ENCODE assay signal across 8 cellular contexts in the genomic region with DNA sequence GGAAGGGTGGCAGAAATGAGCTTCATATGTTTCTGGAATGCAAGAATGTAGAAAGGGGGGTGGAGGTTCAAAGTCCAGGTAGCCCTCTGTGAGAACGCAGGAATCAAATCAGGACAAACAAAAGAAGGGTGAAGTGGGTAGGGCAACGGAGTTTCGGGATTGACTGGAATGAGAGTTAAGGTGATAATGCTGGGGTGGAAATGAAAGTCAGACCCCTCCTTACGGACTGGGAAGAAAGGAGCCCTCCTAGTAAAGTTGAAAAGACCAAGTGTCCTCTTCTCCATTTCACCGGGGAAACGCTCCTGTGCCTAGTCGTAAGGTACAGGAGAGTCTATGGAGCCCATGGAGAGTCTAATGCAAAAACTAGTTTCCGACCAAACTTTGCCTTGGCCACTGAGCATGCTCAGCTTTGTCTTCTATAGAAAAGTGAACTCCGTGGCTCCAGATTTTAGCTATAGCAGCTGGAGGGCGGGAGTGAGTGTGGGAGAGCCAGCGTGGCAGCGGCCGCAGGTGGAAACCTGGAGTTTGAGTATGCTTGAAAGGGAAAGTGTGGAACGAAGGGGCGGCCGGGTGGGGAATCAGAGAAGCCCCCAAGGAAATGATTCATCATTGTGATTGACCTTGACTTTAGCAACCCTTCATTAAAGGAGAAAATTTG. TPM values are rescaled to one million over a fixed set of nuclear protein-coding genes. Genes with fewer than 3 reads are reported as not detected.
A peak's percentile ranks its signal among the peaks of the same experiment; 100 is the strongest.
DNase-seq lines count a peak whose midpoint lies in the region; ATAC-seq and TF ChIP-seq lines count a peak whose summit lies in the region.

No MANE protein-coding gene starts in this region.

- peaks cover 0 to 6% (median 5%) of the 10 kb centered on the region in 5 donors for H3K36me3 Mint-ChIP-seq in naive thymus-derived CD4-positive, alpha-beta T cell

- peak overlapping the region; percentile 96 for H3K4me3 ChIP-seq in naive thymus-derived CD4-positive, alpha-beta T cell (ENCODE audit: low read length)
- H3K4me3 ChIP-seq in upper lobe of right lung: peak overlapping the region; percentile 84

- intact Hi-C loops in naive thymus-derived CD4-positive, alpha-beta T cell (cut with micrococcal nuclease): loop anchor here (5.0 to 10.0 kb wide), 6 partner anchors 449 to 1216 kb away; a partner anchor contains a TSS
- intact Hi-C loops in upper lobe of right lung (cut with DNase I): no loop called here

- peaks cover 21 to 33% (median 28%) of the 10 kb centered on the region in 7 donors for H3K4me1 Mint-ChIP-seq in naive thymus-derived CD4-positive, alpha-beta T cell

- TF ChIP-seq CTCF in GM10266 (IDR thresholded peaks at IDR 0.05; ENCODE audit: control insufficient read depth, insufficient read depth, low read depth, missing control alignments): no peak
- TF ChIP-seq CTCF in upper lobe of right lung (IDR thresholded peaks at IDR 0.05): no peak

- peaks cover 0 to 12% (median 6%) of the 10 kb centered on the region in 11 donors for H3K9me3 Mint-ChIP-seq in naive thymus-derived CD4-positive, alpha-beta T cell

- peak; percentile 35 for DNase-seq in GM10266 (ENCODE audit: extremely low spot score)
- peak; percentile 59 for DNase-seq in NCI-H748 (lab: John Stamatoyannopoulos, UW; ENCODE audit: unreplicated experiment)
- peak; percentile 30 for DNase-seq in activated T-cell treated with anti-CD3 and anti-CD28 coated beads for 24 hours (ENCODE audit: low read depth)
- DNase-seq in fibroblast of gingiva (ENCODE audit: low read depth): peak; percentile 30
- DNase-seq in naive thymus-derived CD4-positive, alpha-beta T cell: peak in 6 of 9 donors; percentile 3 to 32 (median 9)
- peak; percentile 70 for DNase-seq in upper lobe of right lung

- peaks cover 7 to 13% of the 10 kb centered on the region in 2 donors for H3K4me1 ChIP-seq in naive thymus-derived CD4-positive, alpha-beta T cell (ENCODE audit: control insufficient read depth in 2 of 2, insufficient read depth in 2 of 2, low read length in 2 of 2)
- peaks cover 11% of the 10 kb centered on the region for H3K4me1 ChIP-seq in upper lobe of right lung

- peak overlapping the region; percentile 93 to 98 (median 96) for H3K4me3 Mint-ChIP-seq in naive thymus-derived CD4-positive, alpha-beta T cell

- POLR2A ChIA-PET in naive thymus-derived CD4-positive, alpha-beta T cell (lab: Charles Lee): interaction anchor here (0.9 kb wide), 1 partner anchor 33 kb away, joined by 3 read pairs; no protein-coding TSS in a partner anchor

- H3K27me3 Mint-ChIP-seq in naive thymus-derived CD4-positive, alpha-beta T cell: peaks cover 11 to 58% (median 23%) of the 10 kb centered on the region in 5 donors

- H3K27me3 ChIP-seq in naive thymus-derived CD4-positive, alpha-beta T cell (ENCODE audit: control insufficient read depth in 2 of 2, insufficient read depth in 2 of 2, low read length in 2 of 2): peaks cover 0 to 8% of the 10 kb centered on the region in 2 donors
- H3K27me3 ChIP-seq in upper lobe of right lung: no peaks in the 10 kb centered on the region

- H3K27ac ChIP-seq in naive thymus-derived CD4-positive, alpha-beta T cell (ENCODE audit: low read depth, low read length): no peak overlapping the region
- H3K27ac ChIP-seq in upper lobe of right lung: peak overlapping the region; percentile 72

- CTCF ChIA-PET in naive thymus-derived CD4-positive, alpha-beta T cell (lab: Charles Lee): no interaction called here

- H3K9me3 ChIP-seq in naive thymus-derived CD4-positive, alpha-beta T cell (ENCODE audit: control insufficient read depth in 2 of 3, low read length in 3 of 3): peaks cover 0 to 6% (median 0%) of the 10 kb centered on the region in 3 experiments
- no peaks in the 10 kb centered on the region for H3K9me3 ChIP-seq in upper lobe of right lung

- peak overlapping the region in 7 of 9 donors; percentile 41 to 87 (median 79) for H3K27ac Mint-ChIP-seq in naive thymus-derived CD4-positive, alpha-beta T cell

- no peaks in the 10 kb centered on the region for H3K36me3 ChIP-seq in naive thymus-derived CD4-positive, alpha-beta T cell (ENCODE audit: control insufficient read depth in 2 of 3, insufficient read depth in 3 of 3, low read length in 3 of 3)
- no peaks in the 10 kb centered on the region for H3K36me3 ChIP-seq in upper lobe of right lung

- peak; percentile 36 for ATAC-seq in HG03342 (IDR thresholded peaks at IDR 0.05; ENCODE audit: unreplicated experiment)
- no peak for ATAC-seq in naive thymus-derived CD4-positive, alpha-beta T cell
- peak; percentile 62 for ATAC-seq in upper lobe of right lung
- ATAC-seq in GM19452 (IDR thresholded peaks at IDR 0.05; ENCODE audit: unreplicated experiment): no peak

RNA-seq across cellular contexts. Expression of a gene that starts 1.4 kb away (rescaled TPM):
- 1 to 10 TPM; 1.2 to 3.6 (median 3.4) TPM for total RNA-seq in naive thymus-derived CD4-positive, alpha-beta T cell
- 1 to 10 TPM; 1.2 to 2.0 TPM for polyA plus RNA-seq in naive thymus-derived CD4-positive, alpha-beta T cell
- total RNA-seq in upper lobe of right lung: 22.3 TPM

Comparison
In these comparisons a context has a peak if more than half of its experiments do, and no peak if none do; other contexts are left out.
1. DNase-seq: peak in every context shown above with its lines; median percentile 70 in upper lobe of right lung; 59 in NCI-H748; 35 in GM10266; 30 in activated T-cell treated with anti-CD3 and anti-CD28 coated beads for 24 hours; 30 in fibroblast of gingiva; 9 in naive thymus-derived CD4-positive, alpha-beta T cell.
2. ATAC-seq: peak in HG03342 (single experiment) and upper lobe of right lung (single experiment); none in naive thymus-derived CD4-positive, alpha-beta T cell (single experiment) and GM19452 (single experiment).